Comparison of ENCODE assay signal across 8 cellular contexts in genomic region chr1:27392096-27392777, GRCh38. TPM values are rescaled to one million over a fixed set of nuclear protein-coding genes. Genes with fewer than 3 reads are reported as not detected.
DNase-seq lines count a peak whose midpoint lies in the region; ATAC-seq, FAIRE-seq and TF ChIP-seq lines count a peak whose summit lies in the region.

Gene GPR3 (plus strand): TSS chr1:27392622. CDS start chr1:27393799, 1,177 bp downstream.

- no peaks in the 10 kb centered on the region for H3K27me3 ChIP-seq in ovary
- no peaks in the 10 kb centered on the region for H3K27me3 ChIP-seq in thoracic aorta (replicated peaks; ENCODE audit: insufficient read depth)

- ATAC-seq in SK-N-SH treated with all-trans-retinoic acid at 6 μM for 48 hours (peak; percentile 83), thoracic aorta (ENCODE audit: insufficient number of reproducible peaks, low FRiP score, low read depth) (peak; percentile 47)
- peak; percentile 90 to 92 for ATAC-seq in activated naive CD4-positive, alpha-beta T cell treated with anti-CD3 and anti-CD28 coated beads, Interleukin-2, amount 50 U/mL, for 72 hours

- H3K4me1 ChIP-seq in HEK293 (ENCODE audit: control insufficient read depth, insufficient read depth, low read length) (no peaks in the 10 kb centered on the region), ovary (ENCODE audit: insufficient read depth) (peaks cover 11% of the 10 kb centered on the region), thoracic aorta (ENCODE audit: control insufficient read depth in 1 of 2, low read depth in 2 of 2) (peaks cover 11 to 25% of the 10 kb centered on the region in 2 donors)

- peaks cover 10% of the 10 kb centered on the region for H3K27me3 Mint-ChIP-seq in glutamatergic neuron (ENCODE audit: unreplicated experiment)

- H3K4me1 Mint-ChIP-seq in glutamatergic neuron (ENCODE audit: low read depth, unreplicated experiment): peaks cover 13% of the 10 kb centered on the region

- peak within 1 kb of the TSS; percentile 45 for H3K4me3 ChIP-seq in HEK293 (ENCODE audit: low read depth, low read length)
- peak within 1 kb of the TSS; percentile 46 for H3K4me3 ChIP-seq in ovary
- peak within 1 kb of the TSS; percentile 77 for H3K4me3 ChIP-seq in thoracic aorta

- H3K4me3 Mint-ChIP-seq in glutamatergic neuron (ENCODE audit: unreplicated experiment): peak within 1 kb of the TSS; percentile 85

- no peak for TF ChIP-seq POLR2A in ovary (IDR thresholded peaks at IDR 0.05)

- no peaks in the 10 kb centered on the region for H3K9me3 Mint-ChIP-seq in activated naive CD4-positive, alpha-beta T cell treated with anti-CD3 and anti-CD28 coated beads, Interleukin-2, amount 50 U/mL, for 72 hours
- H3K9me3 Mint-ChIP-seq in glutamatergic neuron (ENCODE audit: unreplicated experiment): no peaks in the 10 kb centered on the region

- no peaks in the 10 kb centered on the region for H3K36me3 ChIP-seq in HEK293 (ENCODE audit: control insufficient read depth in 2 of 2, insufficient read depth in 1 of 2, low read length in 2 of 2)
- no peaks in the 10 kb centered on the region for H3K36me3 ChIP-seq in ovary
- H3K36me3 ChIP-seq in thoracic aorta: no peaks in the 10 kb centered on the region

- POLR2A ChIA-PET in HEK293 (lab: Yijun Ruan, JAX): interaction anchor here (1.3 kb wide), 1 partner anchor 26 kb away, joined by 9 read pairs; the partner anchor contains the start of gene MAP3K6

- CTCF ChIA-PET in HEK293 (lab: Yijun Ruan, JAX): interaction anchor here (0.6 to 3.1 kb wide), 11 partner anchors 9 to 290 kb away, joined by 3 to 23 read pairs (median 5); partner anchors contain the start of gene CD164L2

- H3K36me3 Mint-ChIP-seq in activated naive CD4-positive, alpha-beta T cell treated with anti-CD3 and anti-CD28 coated beads, Interleukin-2, amount 50 U/mL, for 72 hours: no peaks in the 10 kb centered on the region
- no peaks in the 10 kb centered on the region for H3K36me3 Mint-ChIP-seq in glutamatergic neuron (ENCODE audit: unreplicated experiment)

- no peak for TF ChIP-seq EP300 in ovary (IDR thresholded peaks at IDR 0.05)

- WGBS in ovary, 3 donors: 1 to 3% (median 2%) methylated on average over 33 to 69 of the region's 69 CpGs

- H3K27ac ChIP-seq in HEK293 (ENCODE audit: extremely low read depth, low read depth, low read length) (no peak within 1 kb of the TSS), ovary (peak within 1 kb of the TSS; percentile 39 to 67), thoracic aorta (no peak within 1 kb of the TSS)

- intact Hi-C loops in ovary (cut with DNase I): loop anchor here (5.0 to 10.0 kb wide), 5 partner anchors 35 to 287 kb away; no protein-coding TSS in a partner anchor

- DNase-seq in NAMALWA (ENCODE audit: low spot score) (peak; percentile 94), glutamatergic neuron (peak; percentile 95), ovary (peak; percentile 87 to 95 (median 91)), thoracic aorta (ENCODE audit: low spot score) (peak; percentile 70)
- peak; percentile 90 to 94 for DNase-seq in activated naive CD4-positive, alpha-beta T cell treated with anti-CD3 and anti-CD28 coated beads, Interleukin-2, amount 50 U/mL, for 72 hours (ENCODE audit: low spot score in 2 of 2)

- peak within 1 kb of the TSS; percentile 85 to 95 for H3K27ac Mint-ChIP-seq in activated naive CD4-positive, alpha-beta T cell treated with anti-CD3 and anti-CD28 coated beads, Interleukin-2, amount 50 U/mL, for 72 hours
- H3K27ac Mint-ChIP-seq in glutamatergic neuron (ENCODE audit: unreplicated experiment): peak within 1 kb of the TSS; percentile 79

- no peaks in the 10 kb centered on the region for H3K9me3 ChIP-seq in HEK293 (ENCODE audit: control insufficient read depth, insufficient read depth, low read depth, low read length)
- H3K9me3 ChIP-seq in ovary: no peaks in the 10 kb centered on the region
- H3K9me3 ChIP-seq in thoracic aorta: no peaks in the 10 kb centered on the region

- FAIRE-seq in G401.6 (lab: Jason Lieb, UNC): peak; percentile 76

- TF ChIP-seq CTCF in HEK293 (tag by site-specific recombination; IDR thresholded peaks at IDR 0.05) (peak; percentile 83), glutamatergic neuron (IDR thresholded peaks at IDR 0.05; ENCODE audit: partially characterized antibody, unreplicated experiment) (peak; percentile 36), ovary (IDR thresholded peaks at IDR 0.05) (peak; percentile 37 to 68 (median 55)), thoracic aorta (IDR thresholded peaks at IDR 0.05) (peak; percentile 34)

TF ChIP-seq in HEK293, 187 proteins besides CTCF, POLR2A, EP300 and RAD21 (continues in another document):
- TF ChIP-seq ZNF571 (tag by site-specific recombination; IDR thresholded peaks at IDR 0.05) (no peak), ZNF404 (tag by site-specific recombination; IDR thresholded peaks at IDR 0.05) (no peak), ZNF792 (tag by site-specific recombination; IDR thresholded peaks at IDR 0.05) (no peak), ZNF660 (tag by site-specific recombination; IDR thresholded peaks at IDR 0.05) (peak; percentile 76; the same call in 1 of the 2 replicates), ZNF677 (tag by site-specific recombination; IDR thresholded peaks at IDR 0.05) (peak; percentile 42; the same call in 1 of the 2 replicates), ZEB2 (tag by site-specific recombination; IDR thresholded peaks at IDR 0.05) (peak; percentile 52; the same call in 1 of the 2 replicates), ZNF394 (tag by site-specific recombination; IDR thresholded peaks at IDR 0.05; ENCODE audit: borderline replicate concordance) (peak; percentile 74; the same call in 1 of the 2 replicates), ZBTB26 (tag by site-specific recombination; optimal IDR thresholded peaks at IDR 0.05) (peak; percentile 79)
- TF ChIP-seq, protein P1, sequence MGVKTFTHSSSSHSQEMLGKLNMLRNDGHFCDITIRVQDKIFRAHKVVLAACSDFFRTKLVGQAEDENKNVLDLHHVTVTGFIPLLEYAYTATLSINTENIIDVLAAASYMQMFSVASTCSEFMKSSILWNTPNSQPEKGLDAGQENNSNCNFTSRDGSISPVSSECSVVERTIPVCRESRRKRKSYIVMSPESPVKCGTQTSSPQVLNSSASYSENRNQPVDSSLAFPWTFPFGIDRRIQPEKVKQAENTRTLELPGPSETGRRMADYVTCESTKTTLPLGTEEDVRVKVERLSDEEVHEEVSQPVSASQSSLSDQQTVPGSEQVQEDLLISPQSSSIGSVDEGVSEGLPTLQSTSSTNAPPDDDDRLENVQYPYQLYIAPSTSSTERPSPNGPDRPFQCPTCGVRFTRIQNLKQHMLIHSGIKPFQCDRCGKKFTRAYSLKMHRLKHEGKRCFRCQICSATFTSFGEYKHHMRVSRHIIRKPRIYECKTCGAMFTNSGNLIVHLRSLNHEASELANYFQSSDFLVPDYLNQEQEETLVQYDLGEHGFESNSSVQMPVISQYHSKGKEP (tag by site-specific recombination; IDR thresholded peaks at IDR 0.05): no peak

TF ChIP-seq in SK-N-SH treated with all-trans-retinoic acid at 6 μM for 48 hours, 23 proteins besides CTCF, POLR2A, EP300 and RAD21:
- TF ChIP-seq PATZ1 (CRISPR knock-in tag; IDR thresholded peaks at IDR 0.05; ENCODE audit: borderline replicate concordance) (0 out of 2 replicates have a peak, but pooled peaks have one; percentile 43), ZNF8 (CRISPR knock-in tag; IDR thresholded peaks at IDR 0.05) (no peak)

RNA-seq across cellular contexts. Expression of gene GPR3, which starts in this region (rescaled TPM):
- under 1 TPM; 0.25 to 0.72 TPM for total RNA-seq in activated naive CD4-positive, alpha-beta T cell treated with anti-CD3 and anti-CD28 coated beads, Interleukin-2, amount 50 U/mL, for 72 hours
- total RNA-seq in glutamatergic neuron (ENCODE audit: unreplicated experiment) (1.5 TPM), ovary (under 1 TPM in 6 of 7 donors, not detected in 1; 0.15 to 0.87 (median 0.41) TPM), thoracic aorta (not detected)
- under 1 TPM; 0.12 to 0.18 TPM for polyA plus RNA-seq in ovary

Comparison
In these comparisons a context has a peak if more than half of its experiments do, and no peak if none do; other contexts are left out.
1. Peak in DNase-seq and ATAC-seq in activated naive CD4-positive, alpha-beta T cell treated with anti-CD3 and anti-CD28 coated beads, Interleukin-2, amount 50 U/mL, for 72 hours; RNA of the gene not detected or under 1 TPM.
2. Peak in DNase-seq, H3K4me3 ChIP-seq and H3K27ac ChIP-seq in ovary; RNA of the gene not detected or under 1 TPM.
3. Peak in DNase-seq, ATAC-seq and H3K4me3 ChIP-seq in thoracic aorta; RNA of the gene not detected or under 1 TPM.